ENCODE assay signal across 8 cellular contexts in the genomic region with DNA sequence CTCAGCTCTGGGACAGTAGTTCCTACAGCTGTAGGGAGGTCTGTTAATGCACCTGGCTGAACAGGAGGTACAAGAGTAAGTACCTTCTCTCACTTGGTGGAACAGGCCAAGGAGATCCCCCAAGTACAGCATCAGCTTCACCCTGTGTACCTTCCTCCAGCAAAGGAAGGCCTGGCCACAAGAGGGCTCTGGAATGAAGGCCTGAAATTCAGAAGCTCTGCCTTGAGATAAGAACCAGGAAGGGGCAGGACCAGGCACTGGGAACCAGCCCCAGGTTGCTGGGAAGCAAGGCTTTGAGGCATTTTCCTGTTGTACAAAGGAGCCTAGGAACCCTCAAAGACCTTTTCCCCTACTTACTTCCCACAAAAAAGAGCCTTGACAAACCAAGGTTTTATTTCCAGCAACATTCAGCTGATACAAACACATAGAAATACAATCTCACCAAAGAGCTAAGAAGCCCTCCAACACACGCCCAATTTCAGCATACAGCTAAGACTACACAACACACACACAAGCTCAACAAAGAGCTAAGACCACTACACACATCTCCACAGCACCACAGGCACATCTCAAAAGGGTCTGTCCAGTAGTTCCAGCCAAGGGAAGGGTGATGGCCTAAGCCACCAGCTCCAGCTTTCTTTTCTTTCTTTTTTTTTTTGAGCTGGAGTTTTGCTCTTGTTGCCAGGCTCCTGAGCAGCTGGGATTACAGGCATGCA. TPM values are rescaled to one million over a fixed set of nuclear protein-coding genes. Genes with fewer than 3 reads are reported as not detected.
DNase-seq lines count a peak whose midpoint lies in the region; ATAC-seq and TF ChIP-seq lines count a peak whose summit lies in the region.

No MANE protein-coding gene starts in this region.

- DNase-seq in COR-L47 (lab: John Stamatoyannopoulos, UW) (peak; percentile 21), SKM-1 treated with dmso at 0.1 percent for 144 hours (lab: John Stamatoyannopoulos, UW; ENCODE audit: unreplicated experiment) (peak; percentile 66), anterior cingulate cortex (lab: John Stamatoyannopoulos, UW) (peak in 33 of 58 donors; percentile 2 to 54 (median 19)), left cardiac atrium (peak; percentile 83), retinal pigment epithelial cell (ENCODE audit: low read depth) (no peak)

- peak; percentile 57 for ATAC-seq in HG02759 (IDR thresholded peaks at IDR 0.05; ENCODE audit: unreplicated experiment)
- ATAC-seq in left cardiac atrium, result peak; percentile 91 to 92
- ATAC-seq in GM18870 (IDR thresholded peaks at IDR 0.05; ENCODE audit: unreplicated experiment), result no peak
- ATAC-seq in HG02623 (IDR thresholded peaks at IDR 0.05; ENCODE audit: unreplicated experiment), result no peak

- intact Hi-C loops in left cardiac atrium (cut with DNase I), result loop anchor here (5.0 to 10.0 kb wide), 2 partner anchors 47 to 100 kb away; partner anchors contain the start of genes KLHDC9 (in 1 of the 2) and USF1 (in 1 of the 2)

- TF ChIP-seq CTCF in retinal pigment epithelial cell (conservative IDR thresholded peaks at IDR 0.05; ENCODE audit: low read depth, low read length), result peak; percentile 68

- no peak overlapping the region for H3K4me3 ChIP-seq in retinal pigment epithelial cell (ENCODE audit: low read length)

RNA-seq across cellular contexts. Expression of gene F11R, which starts 23.5 kb away (rescaled TPM):
- 10 to 100 TPM; 16.4 to 18.0 TPM for total RNA-seq in left cardiac atrium

RNA-seq across cellular contexts. Expression of gene TSTD1, which starts 41.3 kb away (rescaled TPM):
- total RNA-seq in left cardiac atrium, result 10 to 100 TPM; 21.6 to 23.5 TPM

RNA-seq across cellular contexts. Expression of gene ITLN2, which starts 42.9 kb away (rescaled TPM):
- total RNA-seq in left cardiac atrium, result under 1 TPM; 0.21 to 0.97 TPM

RNA-seq across cellular contexts. Expression of gene USF1, which starts 48.3 kb away (rescaled TPM):
- 10 to 100 TPM; 33.7 to 34.4 TPM for total RNA-seq in left cardiac atrium

Comparison
In these comparisons a context has a peak if more than half of its experiments do, and no peak if none do; other contexts are left out.
1. ATAC-seq: peak in HG02759 (single experiment) and left cardiac atrium (2 of 2); none in GM18870 (single experiment) and HG02623 (single experiment).